ENCODE assay signal across 8 cellular contexts in the genomic region with DNA sequence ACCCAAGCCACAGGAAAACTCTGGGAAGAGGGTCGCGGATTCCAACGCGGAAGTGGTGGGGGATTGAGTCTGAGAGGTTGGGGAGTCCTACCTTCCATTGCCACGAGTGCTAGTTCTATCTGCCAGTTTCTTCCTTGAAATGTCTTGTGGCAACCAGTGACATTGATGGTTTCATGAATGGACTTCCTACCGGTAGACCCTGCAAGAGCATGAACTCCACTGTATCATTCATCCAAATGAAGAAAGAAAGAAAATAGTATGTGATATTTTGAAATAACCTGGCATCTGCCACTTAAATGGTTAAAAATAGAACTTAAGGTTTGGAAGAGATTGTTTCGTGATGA. TPM values are rescaled to one million over a fixed set of nuclear protein-coding genes. Genes with fewer than 3 reads are reported as not detected.
DNase-seq lines count a peak whose midpoint lies in the region; ATAC-seq and TF ChIP-seq lines count a peak whose summit lies in the region.

No MANE protein-coding gene starts in this region.

- H3K9me3 ChIP-seq in liver (ENCODE audit: control insufficient read depth in 4 of 4, low read length in 3 of 4) (no peaks in the 10 kb centered on the region), uterus (no peaks in the 10 kb centered on the region)

- peak overlapping the region; percentile 73 for H3K4me3 ChIP-seq in GM12875 (ENCODE audit: low read depth, low read length)
- H3K4me3 ChIP-seq in KMS-11 (IDR thresholded peaks at IDR 0.05; ENCODE audit: insufficient read depth, low read depth, low read length): no peak overlapping the region
- H3K4me3 ChIP-seq in brain microvascular endothelial cell (ENCODE audit: low read depth, low read length): peak overlapping the region; percentile 92
- peak overlapping the region; percentile 82 to 92 (median 84) for H3K4me3 ChIP-seq in liver (ENCODE audit: low read depth in 1 of 3, low read length in 3 of 3)
- H3K4me3 ChIP-seq in uterus: peak overlapping the region; percentile 63 to 72

- H3K27ac ChIP-seq in KMS-11 (peak overlapping the region; percentile 96), brain microvascular endothelial cell (peak overlapping the region; percentile 84), liver (ENCODE audit: low read depth in 1 of 2, low read length in 2 of 2) (no peak overlapping the region), uterus (peak overlapping the region; percentile 82 to 83)

- peak overlapping the region; percentile 78 for H2AFZ ChIP-seq in KMS-11 (ENCODE audit: low read depth)

- 2% methylated on average over 7 of the region's 7 CpGs for WGBS in liver

- DNase-seq in brain microvascular endothelial cell (no peak), uterus (no peak), ureter (ENCODE audit: low spot score) (no peak), NCI-H1048 (lab: John Stamatoyannopoulos, UW) (no peak)

- intact Hi-C loops in uterus (cut with DNase I; ENCODE audit: low total_unique reads): no loop called here

- peak overlapping the region; percentile 77 for H3K4me2 ChIP-seq in KMS-11

- in situ Hi-C loops in brain microvascular endothelial cell (cut with HindIII; ENCODE audit: low pct_ligation_motif_present, low sequenced_read_pairs): no loop called here

- H3K9ac ChIP-seq in KMS-11 (peak overlapping the region; percentile 99), liver (ENCODE audit: low read depth in 1 of 2, low read length in 2 of 2) (peak overlapping the region; percentile 44 to 67)

- TF ChIP-seq CTCF in GM12875 (IDR thresholded peaks at IDR 0.05; ENCODE audit: borderline replicate concordance, insufficient read depth, low read depth, low read length) (no peak), KMS-11 (conservative IDR thresholded peaks at IDR 0.05; ENCODE audit: low read depth, low read length) (no peak), brain microvascular endothelial cell (IDR thresholded peaks at IDR 0.05; ENCODE audit: low read depth, low read length, missing control alignments) (no peak), liver (IDR thresholded peaks at IDR 0.05; ENCODE audit: low read depth, low read length, missing input control) (no peak), uterus (IDR thresholded peaks at IDR 0.05) (no peak)

- TF ChIP-seq RAD21 in liver (IDR thresholded peaks at IDR 0.05): no peak

- H3K27me3 ChIP-seq in KMS-11 (ENCODE audit: insufficient read depth, low read depth) (no peaks in the 10 kb centered on the region), brain microvascular endothelial cell (replicated peaks) (no peaks in the 10 kb centered on the region), liver (ENCODE audit: control insufficient read depth in 4 of 4, insufficient read depth in 4 of 4, low read length in 3 of 4) (no peaks in the 10 kb centered on the region), uterus (no peaks in the 10 kb centered on the region)

- peaks cover 26% of the 10 kb centered on the region for H3K4me1 ChIP-seq in KMS-11 (ENCODE audit: low read depth, poor library complexity, severe bottlenecking)
- H3K4me1 ChIP-seq in liver (ENCODE audit: control insufficient read depth in 4 of 4, insufficient read depth in 4 of 4, low read length in 3 of 4): peaks cover 3 to 20% (median 10%) of the 10 kb centered on the region in 4 donors
- peaks cover 0 to 4% of the 10 kb centered on the region in 2 donors for H3K4me1 ChIP-seq in uterus

- H4K20me1 ChIP-seq in KMS-11 (ENCODE audit: insufficient read depth): no peaks in the 10 kb centered on the region

- no peak for TF ChIP-seq POLR2A in uterus (IDR thresholded peaks at IDR 0.05)

- ATAC-seq in GM21786 (IDR thresholded peaks at IDR 0.05; ENCODE audit: unreplicated experiment): peak; percentile 24

- H3K36me3 ChIP-seq in KMS-11 (ENCODE audit: insufficient read depth) (no peaks in the 10 kb centered on the region), brain microvascular endothelial cell (replicated peaks) (no peaks in the 10 kb centered on the region), liver (ENCODE audit: control insufficient read depth in 4 of 4, insufficient read depth in 3 of 4, low read depth in 1 of 4, low read length in 3 of 4) (no peaks in the 10 kb centered on the region), uterus (no peaks in the 10 kb centered on the region)

- H3K79me2 ChIP-seq in KMS-11 (ENCODE audit: insufficient read depth, low read depth): peaks cover 43% of the 10 kb centered on the region

TF ChIP-seq in liver, 16 proteins besides CTCF, POLR2A, EP300 and RAD21:
- TF ChIP-seq EGR1 (IDR thresholded peaks at IDR 0.05; ENCODE audit: low read depth in 2 of 2): no peak
- TF ChIP-seq HNF4G (IDR thresholded peaks at IDR 0.05): no peak
- TF ChIP-seq NR2F2 (IDR thresholded peaks at IDR 0.05): no peak
TF ChIP-seq in liver: peak in this region for 0.

RNA-seq across cellular contexts. Expression of a gene that starts 1.1 kb away (rescaled TPM):
- total RNA-seq in liver (10 to 100 TPM in 1 of 2 donors, 1 to 10 TPM in 1; 9.9 to 18.7 TPM), uterus (10 to 100 TPM in 3 of 4 donors, 1 to 10 TPM in 1; 7.4 to 34.5 (median 17.1) TPM), ureter (26.7 TPM)
- 1 to 10 TPM; 3.7 to 5.4 TPM for polyA plus RNA-seq in liver

Comparison
In these comparisons a context has a peak if more than half of its experiments do, and no peak if none do; other contexts are left out.
1. H3K27ac ChIP-seq: peak in KMS-11 (single experiment), brain microvascular endothelial cell (single experiment) and uterus (2 of 2); none in liver (0 of 2).